In the genomic region with DNA sequence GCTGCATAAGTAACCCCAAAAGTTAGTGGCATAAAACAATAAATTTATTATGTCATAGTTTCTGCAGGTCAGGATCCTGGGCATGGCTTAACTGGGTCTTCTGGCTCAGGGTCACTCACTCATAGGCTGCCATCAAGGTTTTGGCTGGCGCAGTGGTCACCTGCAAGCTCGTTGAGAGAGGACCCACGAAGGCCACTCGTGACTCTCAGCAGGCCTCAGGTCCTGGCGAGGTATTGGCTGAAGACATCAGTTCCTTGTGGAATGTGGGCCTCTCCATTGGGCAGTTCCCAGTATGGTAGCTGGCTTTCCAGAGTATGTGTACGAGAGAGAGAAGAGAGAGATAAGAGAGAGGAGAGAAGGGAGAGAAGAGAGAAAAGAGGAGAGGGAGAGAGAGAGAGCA, we compare ENCODE assay signal across 18 cellular contexts.
DNase-seq lines count a peak whose midpoint lies in the region; ATAC-seq, FAIRE-seq and TF ChIP-seq lines count a peak whose summit lies in the region.
"Had no signal": no experiment of that assay in that cellular context is flagged by ENCODE, and none has a peak within 500 bp of the region (broad histone marks: within the 10 kb centered on the region; RNA-seq: fewer than 3 reads in every experiment).

No MANE protein-coding gene starts in this region.

- POLR2A ChIA-PET in A549 (lab: Yijun Ruan, JAX) = no interaction called here
- POLR2A ChIA-PET in RWPE1 (lab: Yijun Ruan, JAX; ENCODE audit: low non-redundant PET) = no interaction called here

- TF ChIP-seq CTCF in A549 (IDR thresholded peaks at IDR 0.05) = no peak
- TF ChIP-seq CTCF in RWPE1 (conservative IDR thresholded peaks at IDR 0.05; ENCODE audit: low read depth) = no peak

- H3K27ac ChIP-seq in A549 = peak overlapping the region in 1 of 2 experiments; percentile 31; a peak in 2 of 6 replicates
- H3K27ac ChIP-seq in CD4-positive, CD25-positive, alpha-beta regulatory T cell (ENCODE audit: insufficient read depth, low read length, poor library complexity, severe bottlenecking) = no peak overlapping the region
- peak overlapping the region; percentile 65 for H3K27ac ChIP-seq in RWPE1
- H3K27ac ChIP-seq: cardiac muscle cell, esophagus muscularis mucosa, parathyroid adenoma, testis had no signal

- peaks cover 17 to 30% (median 26%) of the 10 kb centered on the region in 4 donors for H3K4me1 Mint-ChIP-seq in CD4-positive, CD25-positive, alpha-beta regulatory T cell
- H3K4me1 Mint-ChIP-seq in central memory CD8-positive, alpha-beta T cell = peaks cover 34% of the 10 kb centered on the region

- DNase-seq in A549 (ENCODE audit: low read depth in 1 of 2, low spot score in 1 of 2) (no peak), RWPE1 (ENCODE audit: low spot score) (no peak), urothelium cell line (ENCODE audit: low spot score) (no peak), foreskin melanocyte (no peak), NCI-H446 treated with DMSO at 0.1 percent for 48 hours (lab: John Stamatoyannopoulos, UW) (no peak)
- DNase-seq in CD4-positive, CD25-positive, alpha-beta regulatory T cell = no peak
- DNase-seq in central memory CD8-positive, alpha-beta T cell (ENCODE audit: low spot score in 2 of 2) = no peak
- DNase-seq: DMS 273 treated with DMSO at 0.1 percent for 48 hours; NCI-H1417 treated with DMSO at 0.1 percent for 48 hours; RPMI8226; stimulated activated CD4-positive, alpha-beta T cell treated with anti-CD3 and anti-CD28 coated beads, Interleukin-2, amount 100 ng/mL, for 48 hours; T-helper 1 cell; testis had no signal

- peak overlapping the region in 2 of 4 donors; percentile 31 to 44 for H3K4me3 Mint-ChIP-seq in CD4-positive, CD25-positive, alpha-beta regulatory T cell
- no peak overlapping the region for H3K4me3 Mint-ChIP-seq in central memory CD8-positive, alpha-beta T cell
- H3K4me3 Mint-ChIP-seq: B cell had no signal

- H3K27me3 ChIP-seq in CD4-positive, CD25-positive, alpha-beta regulatory T cell (ENCODE audit: control insufficient read depth, insufficient read depth, low read length) = no peaks in the 10 kb centered on the region
- H3K27me3 ChIP-seq: cardiac muscle cell, esophagus muscularis mucosa, testis had no signal

- CTCF ChIA-PET in A549 (lab: Yijun Ruan, JAX) (interaction anchor here (1.5 to 7.4 kb wide), 5 partner anchors 10 to 168 kb away, joined by 4 to 99 read pairs (median 8); no protein-coding TSS in a partner anchor), RWPE1 (lab: Yijun Ruan, JAX) (no interaction called here)

- peak overlapping the region; percentile 68 to 94 (median 83) for H3K27ac Mint-ChIP-seq in CD4-positive, CD25-positive, alpha-beta regulatory T cell
- H3K27ac Mint-ChIP-seq in central memory CD8-positive, alpha-beta T cell (ENCODE audit: low read depth) = peak overlapping the region; percentile 11
- H3K27ac Mint-ChIP-seq: B cell had no signal

- H3K36me3 Mint-ChIP-seq in CD4-positive, CD25-positive, alpha-beta regulatory T cell = peaks cover 46% of the 10 kb centered on the region
- H3K36me3 Mint-ChIP-seq in central memory CD8-positive, alpha-beta T cell (ENCODE audit: insufficient read depth) = peaks cover 55% of the 10 kb centered on the region

- no peak for TF ChIP-seq POLR2A in A549 (IDR thresholded peaks at IDR 0.05; ENCODE audit: low read length)

- H3K4me2 ChIP-seq in A549 = no peak overlapping the region

- no peaks in the 10 kb centered on the region for H3K27me3 Mint-ChIP-seq in CD4-positive, CD25-positive, alpha-beta regulatory T cell
- H3K27me3 Mint-ChIP-seq in central memory CD8-positive, alpha-beta T cell = no peaks in the 10 kb centered on the region
- H3K27me3 Mint-ChIP-seq: B cell had no signal

- no peak for TF ChIP-seq EP300 in A549 (IDR thresholded peaks at IDR 0.05)

- ATAC-seq in A549 = peak; percentile 12 to 32
- no peak for ATAC-seq in CD4-positive, CD25-positive, alpha-beta regulatory T cell (ENCODE audit: low read depth in 2 of 2)
- ATAC-seq in central memory CD8-positive, alpha-beta T cell (replicated peaks; ENCODE audit: extremely low read depth, poor library complexity, severe bottlenecking) = no peak

- no peak for TF ChIP-seq RAD21 in A549 (conservative IDR thresholded peaks at IDR 0.05 in 1 of 2, IDR thresholded peaks at IDR 0.05 in 1 of 2)

- WGBS in A549 (ENCODE audit: missing lambda C conversion rate) = 76% methylated on average over 6 of the region's 6 CpGs

- peaks cover 62% of the 10 kb centered on the region for H3K36me3 ChIP-seq in CD4-positive, CD25-positive, alpha-beta regulatory T cell (ENCODE audit: control insufficient read depth, insufficient read depth, low read length)
- H3K36me3 ChIP-seq: cardiac muscle cell had no signal

- H3K9me3 ChIP-seq in A549 = no peaks in the 10 kb centered on the region
- no peaks in the 10 kb centered on the region for H3K9me3 ChIP-seq in CD4-positive, CD25-positive, alpha-beta regulatory T cell (ENCODE audit: control insufficient read depth in 2 of 2, low read length in 2 of 2)
- H3K9me3 ChIP-seq: esophagus muscularis mucosa, testis had no signal

- no peak overlapping the region for H3K4me3 ChIP-seq in A549
- no peak overlapping the region for H3K4me3 ChIP-seq in CD4-positive, CD25-positive, alpha-beta regulatory T cell (ENCODE audit: low read depth, low read length)
- H3K4me3 ChIP-seq: cardiac muscle cell, esophagus muscularis mucosa, testis had no signal

- FAIRE-seq in A549 (lab: Jason Lieb, UNC) (no peak), urothelium cell line (lab: Jason Lieb, UNC) (no peak)
- FAIRE-seq: H54 had no signal

- peaks cover 67% of the 10 kb centered on the region for H3K4me1 ChIP-seq in A549
- peaks cover 3% of the 10 kb centered on the region for H3K4me1 ChIP-seq in CD4-positive, CD25-positive, alpha-beta regulatory T cell (ENCODE audit: control insufficient read depth, insufficient read depth, low read length, poor library complexity, severe bottlenecking)

- peaks cover 0 to 1% (median 0%) of the 10 kb centered on the region in 7 donors for H3K9me3 Mint-ChIP-seq in CD4-positive, CD25-positive, alpha-beta regulatory T cell
- no peaks in the 10 kb centered on the region for H3K9me3 Mint-ChIP-seq in central memory CD8-positive, alpha-beta T cell

TF ChIP-seq in A549, 52 proteins besides CTCF, POLR2A, EP300 and RAD21:
- TF ChIP-seq, protein P1, sequence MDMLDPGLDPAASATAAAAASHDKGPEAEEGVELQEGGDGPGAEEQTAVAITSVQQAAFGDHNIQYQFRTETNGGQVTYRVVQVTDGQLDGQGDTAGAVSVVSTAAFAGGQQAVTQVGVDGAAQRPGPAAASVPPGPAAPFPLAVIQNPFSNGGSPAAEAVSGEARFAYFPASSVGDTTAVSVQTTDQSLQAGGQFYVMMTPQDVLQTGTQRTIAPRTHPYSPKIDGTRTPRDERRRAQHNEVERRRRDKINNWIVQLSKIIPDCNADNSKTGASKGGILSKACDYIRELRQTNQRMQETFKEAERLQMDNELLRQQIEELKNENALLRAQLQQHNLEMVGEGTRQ (IDR thresholded peaks at IDR 0.05) = no peak
- peak; percentile 58; the same call in 1 of the 2 replicates for TF ChIP-seq POLR2AphosphoS2 (conservative IDR thresholded peaks at IDR 0.05; ENCODE audit: low read length)

Comparison
In these comparisons a context has a peak if more than half of its experiments do, and no peak if none do; other contexts are left out.
1. ATAC-seq: peak in A549 (2 of 2); none in CD4-positive, CD25-positive, alpha-beta regulatory T cell (0 of 2) and central memory CD8-positive, alpha-beta T cell (single experiment).